8 cellular contexts compared by ENCODE assay signal in the genomic region with DNA sequence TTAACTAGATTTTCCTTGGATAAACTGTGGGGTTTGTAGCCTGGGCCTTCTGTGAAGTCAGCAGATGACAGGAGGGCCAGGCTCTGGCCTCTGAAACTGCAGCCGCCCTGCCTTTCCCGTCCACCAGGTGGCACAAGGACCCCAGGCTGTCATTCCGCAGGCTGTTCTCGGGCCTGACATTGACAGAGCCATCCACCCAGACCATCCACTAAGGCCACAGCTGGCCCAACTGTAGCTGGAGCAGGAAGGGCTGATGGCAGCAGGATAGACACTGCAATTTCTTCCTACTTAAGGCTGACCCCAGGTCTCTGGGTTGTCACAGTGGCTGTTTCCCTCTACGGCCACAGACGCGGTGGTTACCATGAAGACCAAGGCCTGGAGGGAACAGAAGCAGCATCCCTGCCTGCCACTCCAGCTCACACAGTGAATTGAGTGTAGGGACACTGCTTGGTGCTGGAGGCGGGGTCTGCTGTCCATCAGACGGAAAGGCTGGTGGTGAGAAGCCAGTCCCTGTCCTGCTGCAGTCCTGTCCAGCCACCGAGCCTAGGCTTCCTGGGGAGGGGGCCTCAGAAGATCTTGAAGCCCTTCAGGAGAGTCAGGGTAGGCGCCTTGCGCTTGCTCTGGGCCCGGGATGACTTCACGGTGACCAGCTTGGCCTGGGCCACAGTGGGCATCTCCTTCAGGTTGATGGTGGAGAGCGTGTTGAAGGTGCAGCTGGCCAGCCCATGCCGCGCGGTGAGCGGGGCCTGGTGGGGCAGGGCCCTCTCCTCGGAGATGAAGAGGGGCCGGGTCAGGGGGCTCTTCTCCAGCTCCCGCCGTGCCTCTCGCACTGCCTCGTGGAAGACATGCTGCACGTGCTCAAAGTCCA. TPM values are rescaled to one million over a fixed set of nuclear protein-coding genes. Genes with fewer than 3 reads are reported as not detected.
DNase-seq lines count a peak whose midpoint lies in the region; TF ChIP-seq lines count a peak whose summit lies in the region.

No MANE protein-coding gene starts in this region.

- BruUV-seq in A673 (replicated peaks; lab: Mats Ljungman, UMichigan) = no TSS peak

- CTCF ChIA-PET in A673 (lab: Charles Lee) = interaction anchor here (0.6 to 2.0 kb wide), 3 partner anchors 23 to 47 kb away, joined by 3 to 9 read pairs (median 3); no protein-coding TSS in a partner anchor

- H3K27me3 ChIP-seq in A673 (replicated peaks; ENCODE audit: insufficient read depth, low read depth, low read length, poor library complexity) = no peaks in the 10 kb centered on the region

- H3K27ac ChIP-seq in A673 (ENCODE audit: low read depth, low read length, poor library complexity, severe bottlenecking) = no peak overlapping the region

- TF ChIP-seq CTCF in A673 (conservative IDR thresholded peaks at IDR 0.05; ENCODE audit: low read depth, low read length) (peak; percentile 88), GM12874 (IDR thresholded peaks at IDR 0.05; ENCODE audit: insufficient read depth, low read depth, low read length) (peak; percentile 90), WI38 (IDR thresholded peaks at IDR 0.05; ENCODE audit: low read depth, low read length) (peak; percentile 97)

- H3K36me3 ChIP-seq in A673 (ENCODE audit: insufficient read depth, low read length, poor library complexity, severe bottlenecking) = no peaks in the 10 kb centered on the region

- no peaks in the 10 kb centered on the region for H3K9me3 ChIP-seq in A673 (ENCODE audit: low read depth, low read length, poor library complexity, severe bottlenecking)

- H3K4me3 ChIP-seq in A673 (ENCODE audit: low read depth, low read length, poor library complexity, severe bottlenecking) (no peak overlapping the region), WI38 (ENCODE audit: low read depth, low read length) (no peak overlapping the region)

- intact Hi-C loops in A673 (cut with micrococcal nuclease; ENCODE audit: unreplicated experiment) = loop anchor here (1.0 to 5.0 kb wide), 3 partner anchors 33 to 243 kb away; a partner anchor contains a TSS

- DNase-seq in A673 (ENCODE audit: low spot score) (peak; percentile 72), NCI-H1694 treated with DMSO at 0.1 percent for 48 hours (lab: John Stamatoyannopoulos, UW) (peak; percentile 50), cerebellum (ENCODE audit: low spot score) (peak; percentile 89), left kidney (ENCODE audit: low read depth, low spot score) (peak; percentile 89), mesenteric fat pad (ENCODE audit: low spot score) (no peak)
- peak; percentile 15 to 42 for DNase-seq in stimulated activated CD4-positive, alpha-beta T cell treated with anti-CD3 and anti-CD28 coated beads, Interleukin-4, amount 100 ng/mL, for 4 hours

- POLR2A ChIA-PET in A673 (lab: Charles Lee; ENCODE audit: low non-redundant PET) = no interaction called here

- peaks cover 4% of the 10 kb centered on the region for H3K4me1 ChIP-seq in A673 (ENCODE audit: insufficient read depth, low read length, poor library complexity, severe bottlenecking)

RNA-seq across cellular contexts. Expression of a gene that starts 9.4 kb away (rescaled TPM):
- total RNA-seq in A673 (2021) = not detected in 2 replicates
- total RNA-seq in cerebellum = not detected
- not detected for total RNA-seq in mesenteric fat pad

RNA-seq across cellular contexts. Expression of a gene that starts 13.2 kb away (rescaled TPM):
- total RNA-seq in A673 (2021) = 0.69 and 1.2 TPM in 2 replicates
- 5.5 TPM for total RNA-seq in cerebellum
- total RNA-seq in mesenteric fat pad = 4.7 TPM

RNA-seq across cellular contexts. Expression of a gene that starts 22.0 kb away (rescaled TPM):
- total RNA-seq in A673 (2021) (not detected in 2 replicates), cerebellum (not detected), mesenteric fat pad (not detected)

RNA-seq across cellular contexts. Expression of a gene that starts 25.1 kb away (rescaled TPM):
- total RNA-seq in A673 (2021) (26.2 and 32.1 TPM in 2 replicates), cerebellum (20.4 TPM), mesenteric fat pad (14.5 TPM)
